ENCODE assay signal across 8 cellular contexts in the genomic region with DNA sequence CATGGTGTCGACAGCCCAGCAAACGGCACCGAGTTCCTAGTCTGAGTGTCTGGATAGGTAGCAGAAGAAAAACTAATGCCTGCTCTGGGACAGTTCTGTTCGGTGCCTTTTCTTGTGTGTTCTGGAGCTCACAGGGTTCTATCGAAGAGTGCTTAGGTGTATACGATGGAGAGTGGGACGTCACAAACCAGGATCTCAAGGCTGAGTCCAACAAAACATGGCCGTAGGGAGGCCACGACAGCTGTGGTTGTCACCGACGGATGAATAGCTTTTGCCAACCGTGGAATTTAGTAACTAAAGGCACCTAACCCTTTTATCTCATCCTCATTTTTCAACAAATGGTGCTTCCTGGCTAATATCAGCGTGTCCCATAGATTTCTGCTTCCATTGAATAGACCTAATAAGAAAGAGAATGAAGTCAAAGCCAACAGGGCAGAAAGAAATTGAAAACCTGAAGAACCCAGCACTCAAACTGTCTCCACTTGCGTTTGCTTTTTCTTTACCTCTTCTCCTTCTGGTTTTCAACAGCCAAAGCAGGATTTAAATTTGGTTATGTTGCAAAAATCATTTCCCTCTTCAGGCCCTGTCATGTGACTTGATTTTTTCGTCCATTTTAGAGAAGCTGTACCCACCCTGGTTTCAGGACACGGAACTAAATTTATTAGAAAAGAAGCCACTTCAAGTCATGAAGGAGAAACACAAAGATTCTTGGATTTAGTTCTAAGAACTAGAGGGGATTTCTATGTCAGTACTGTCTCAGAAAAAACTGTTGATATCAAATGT. TPM values are rescaled to one million over a fixed set of nuclear protein-coding genes. Genes with fewer than 3 reads are reported as not detected.
DNase-seq lines count a peak whose midpoint lies in the region; ATAC-seq and TF ChIP-seq lines count a peak whose summit lies in the region.

No MANE protein-coding gene starts in this region.

- H3F3A ChIP-seq in SU-DHL-6 (ENCODE audit: insufficient read depth): peaks cover 24% of the 10 kb centered on the region

- no peak for DNase-seq in CD8-positive, alpha-beta T cell
- no peak for DNase-seq in skeletal muscle cell (ENCODE audit: low read depth)
- no peak for DNase-seq in stimulated activated CD4-positive, alpha-beta T cell treated with anti-CD3 and anti-CD28 coated beads, Interleukin-2, amount 100 ng/mL, for 24 hours

- H3K4me3 ChIP-seq in CD8-positive, alpha-beta T cell (ENCODE audit: low read depth, low read length): peak overlapping the region; percentile 86
- H3K4me3 ChIP-seq in SU-DHL-6 (ENCODE audit: insufficient read depth, low read length, poor library complexity, severe bottlenecking) (peak overlapping the region; percentile 78), gastroesophageal sphincter (peak overlapping the region; percentile 67 to 82), skeletal muscle cell (ENCODE audit: low read depth, low read length) (peak overlapping the region; percentile 69)

- H3K9me2 ChIP-seq in SU-DHL-6 (replicated peaks; ENCODE audit: insufficient read depth, low read length): no peaks in the 10 kb centered on the region

- H3K4me1 ChIP-seq in CD8-positive, alpha-beta T cell (ENCODE audit: insufficient read depth, low read length): peaks cover 45% of the 10 kb centered on the region
- peaks cover 0 to 19% (median 7%) of the 10 kb centered on the region in 3 donors for H3K4me1 ChIP-seq in gastroesophageal sphincter

- peak overlapping the region; percentile 95 for H2AFZ ChIP-seq in SU-DHL-6 (ENCODE audit: low read depth, low read length, severe bottlenecking)

- no peak for TF ChIP-seq CTCF in CD8-positive, alpha-beta T cell (IDR thresholded peaks at IDR 0.05)
- TF ChIP-seq CTCF in SU-DHL-6 (IDR thresholded peaks at IDR 0.05; ENCODE audit: insufficient read depth, low read length, poor library complexity, severe bottlenecking): no peak
- TF ChIP-seq CTCF in gastroesophageal sphincter (IDR thresholded peaks at IDR 0.05): no peak

- H3K9me3 Mint-ChIP-seq in CD8-positive, alpha-beta T cell: no peaks in the 10 kb centered on the region

- TF ChIP-seq POLR2A in gastroesophageal sphincter (IDR thresholded peaks at IDR 0.05): no peak

- peak overlapping the region; percentile 63 for H3K4me2 ChIP-seq in SU-DHL-6 (ENCODE audit: low read depth, low read length, poor library complexity, severe bottlenecking)

- WGBS in gastroesophageal sphincter (ENCODE audit: low coverage in 1 of 2), 2 donors: 11 to 22% methylated on average over 9 to 14 of the region's 16 CpGs

- TF ChIP-seq EP300 in gastroesophageal sphincter (IDR thresholded peaks at IDR 0.05): no peak

- CTCF ChIA-PET in CD8-positive, alpha-beta T cell (lab: Charles Lee): interaction anchor here (0.6 to 1.5 kb wide), 4 partner anchors 23 to 43 kb away, joined by 3 to 5 read pairs (median 4); a partner anchor contains a TSS

- H3K27me3 ChIP-seq in CD8-positive, alpha-beta T cell (ENCODE audit: insufficient read depth, low read length): no peaks in the 10 kb centered on the region
- H3K27me3 ChIP-seq in SU-DHL-6 (ENCODE audit: low read length) (no peaks in the 10 kb centered on the region), gastroesophageal sphincter (no peaks in the 10 kb centered on the region)

- H3K27ac ChIP-seq in CD8-positive, alpha-beta T cell (ENCODE audit: low read depth, low read length): peak overlapping the region; percentile 76
- no peak overlapping the region for H3K27ac ChIP-seq in SU-DHL-6 (ENCODE audit: low read depth, low read length)
- peak overlapping the region; percentile 76 to 96 (median 94) for H3K27ac ChIP-seq in gastroesophageal sphincter

- peak overlapping the region; percentile 94 for H3K4me3 Mint-ChIP-seq in CD8-positive, alpha-beta T cell

- POLR2A ChIA-PET in CD8-positive, alpha-beta T cell (lab: Charles Lee): interaction anchor here (0.6 to 2.7 kb wide), 6 partner anchors 10 to 751 kb away, joined by 3 to 40 read pairs (median 6); a partner anchor contains a TSS

- peak overlapping the region; percentile 77 for H3K9ac ChIP-seq in SU-DHL-6 (ENCODE audit: low read length)

- no peaks in the 10 kb centered on the region for H3K27me3 Mint-ChIP-seq in CD8-positive, alpha-beta T cell (ENCODE audit: low read depth)

- intact Hi-C loops in CD8-positive, alpha-beta T cell (cut with DNase I, micrococcal nuclease): loop anchor here (1.0 to 5.0 kb wide), 10 partner anchors 40 to 914 kb away; a partner anchor contains a TSS

- peaks cover 53% of the 10 kb centered on the region for H3K4me1 Mint-ChIP-seq in CD8-positive, alpha-beta T cell (ENCODE audit: low read depth)

- H3K36me3 ChIP-seq in CD8-positive, alpha-beta T cell (ENCODE audit: insufficient read depth, low read length): no peaks in the 10 kb centered on the region
- H3K36me3 ChIP-seq in SU-DHL-6 (ENCODE audit: low read length) (peaks cover 7% of the 10 kb centered on the region; the same call in 1 of the 2 replicates), gastroesophageal sphincter (peaks cover 0 to 13% of the 10 kb centered on the region in 2 donors)

- no peaks in the 10 kb centered on the region for H3K9me3 ChIP-seq in CD8-positive, alpha-beta T cell (ENCODE audit: low read length)
- H3K9me3 ChIP-seq in SU-DHL-6 (ENCODE audit: insufficient read depth, low read length) (no peaks in the 10 kb centered on the region), gastroesophageal sphincter (no peaks in the 10 kb centered on the region)

- 0 out of 2 replicates have a peak, but pooled peaks cover 5% of the 10 kb centered on the region for H4K20me1 ChIP-seq in SU-DHL-6 (ENCODE audit: low read depth, low read length)

- no peak for ATAC-seq in CD8-positive, alpha-beta T cell
- ATAC-seq in GM21529 (IDR thresholded peaks at IDR 0.05; ENCODE audit: unreplicated experiment) (peak; percentile 2), gastroesophageal sphincter (no peak), HG02759 (IDR thresholded peaks at IDR 0.05; ENCODE audit: unreplicated experiment) (no peak), GM18519 (IDR thresholded peaks at IDR 0.05; ENCODE audit: low FRiP score, unreplicated experiment) (no peak)

- H3K36me3 Mint-ChIP-seq in CD8-positive, alpha-beta T cell: peaks cover 19% of the 10 kb centered on the region

- peak overlapping the region; percentile 93 for H3K27ac Mint-ChIP-seq in CD8-positive, alpha-beta T cell

- no peaks in the 10 kb centered on the region for H3K79me2 ChIP-seq in SU-DHL-6 (ENCODE audit: insufficient read depth, low read length)

RNA-seq across cellular contexts. Expression of a gene that starts 0.8 kb away (rescaled TPM):
- 10 to 100 TPM; 10.5 to 10.7 TPM for total RNA-seq in CD8-positive, alpha-beta T cell
- 10 to 100 TPM in 2 of 4 donors, 1 to 10 TPM in 2; 8.8 to 12.4 (median 10.2) TPM for total RNA-seq in gastroesophageal sphincter

RNA-seq across cellular contexts. Expression of a gene that starts 42.9 kb away (rescaled TPM):
- total RNA-seq in CD8-positive, alpha-beta T cell: 10 to 100 TPM; 50.9 to 62.1 TPM
- 10 to 100 TPM; 21.0 to 49.8 (median 33.9) TPM for total RNA-seq in gastroesophageal sphincter
